8 cellular contexts compared by ENCODE assay signal in the genomic region with DNA sequence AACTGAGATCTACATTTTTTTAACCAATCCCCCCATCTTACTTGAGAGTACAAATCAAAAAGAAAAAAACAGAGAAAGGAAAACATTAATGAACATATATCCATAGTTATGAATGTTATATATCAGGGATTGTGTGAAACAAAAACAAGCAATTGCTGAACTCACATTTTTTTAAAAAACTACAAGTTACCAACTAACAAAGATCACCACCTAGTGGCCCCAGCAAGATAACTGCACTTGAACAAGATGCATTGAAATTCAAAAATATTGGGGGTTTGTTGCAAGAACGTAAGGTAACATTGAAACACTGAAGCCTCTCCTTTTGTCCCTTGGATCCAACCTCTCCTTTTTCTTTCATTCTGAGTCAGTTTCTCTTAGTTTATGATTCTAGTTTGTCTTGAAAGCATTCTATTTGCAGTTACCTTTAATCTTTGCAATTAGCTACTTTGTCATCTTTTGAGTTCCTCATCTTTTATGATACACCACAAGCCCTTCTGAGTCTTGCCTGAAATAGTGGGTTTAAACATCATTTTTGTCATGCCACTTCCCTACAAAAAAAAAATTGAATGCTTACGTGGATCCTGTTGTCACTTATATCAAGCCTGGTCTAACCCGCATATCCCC.
DNase-seq lines count a peak whose midpoint lies in the region; ATAC-seq and TF ChIP-seq lines count a peak whose summit lies in the region.

No MANE protein-coding gene starts in this region.

- DNase-seq in cardiac muscle cell (ENCODE audit: low read depth in 1 of 2, low spot score in 1 of 2) (peak in 1 of 2 donors; percentile 72), left ventricle myocardium superior (no peak), RWPE2 (ENCODE audit: low spot score) (no peak), fibroblast of the conjunctiva (ENCODE audit: low read depth) (peak; percentile 59), smooth muscle cell of the brain vasculature (ENCODE audit: low read depth, low spot score) (peak; percentile 7), NCI-H2029 (lab: John Stamatoyannopoulos, UW) (no peak)
- DNase-seq in activated CD4-positive, alpha-beta T cell treated with anti-CD3 and anti-CD28 coated beads, Interleukin-2, amount 50 U/mL, for 48 hours, result no peak

- TF ChIP-seq CTCF in cardiac muscle cell (IDR thresholded peaks at IDR 0.05; ENCODE audit: low read depth, low read length), result peak; percentile 74
- peak; percentile 83 for TF ChIP-seq CTCF in RWPE2 (IDR thresholded peaks at IDR 0.05; ENCODE audit: poor library complexity, severe bottlenecking)

- no peak for ATAC-seq in left ventricle myocardium superior
- ATAC-seq in HG03571 (IDR thresholded peaks at IDR 0.05; ENCODE audit: unreplicated experiment), result peak; percentile 57
- ATAC-seq in RWPE2 (ENCODE audit: low read depth), result no peak; the same call in 2 of the 3 replicates

- intact Hi-C loops in left ventricle myocardium superior (cut with micrococcal nuclease), result no loop called here

- H3K4me3 ChIP-seq in cardiac muscle cell (no peak overlapping the region), RWPE2 (ENCODE audit: severe bottlenecking) (no peak overlapping the region)

- H3K4me1 ChIP-seq in cardiac muscle cell (ENCODE audit: low read depth), result peaks cover 2% of the 10 kb centered on the region
- H3K4me1 ChIP-seq in RWPE2 (ENCODE audit: insufficient read depth, poor library complexity, severe bottlenecking), result no peaks in the 10 kb centered on the region

- H3K27ac ChIP-seq in cardiac muscle cell (no peak overlapping the region), RWPE2 (ENCODE audit: poor library complexity, severe bottlenecking) (no peak overlapping the region)

- H3K27me3 ChIP-seq in cardiac muscle cell (peaks cover 5% of the 10 kb centered on the region), RWPE2 (ENCODE audit: insufficient read depth, poor library complexity, severe bottlenecking) (peaks cover 7% of the 10 kb centered on the region)

- no peaks in the 10 kb centered on the region for H3K9me3 ChIP-seq in cardiac muscle cell (ENCODE audit: low read depth)
- H3K9me3 ChIP-seq in RWPE2 (ENCODE audit: severe bottlenecking), result peaks cover under 1% of the 10 kb centered on the region

- no peaks in the 10 kb centered on the region for H3K36me3 ChIP-seq in cardiac muscle cell
- H3K36me3 ChIP-seq in RWPE2 (ENCODE audit: low read depth), result no peaks in the 10 kb centered on the region

Comparison
In these comparisons a context has a peak if more than half of its experiments do, and no peak if none do; other contexts are left out.
1. DNase-seq: peak in fibroblast of the conjunctiva (single experiment) and smooth muscle cell of the brain vasculature (single experiment); none in left ventricle myocardium superior (single experiment), RWPE2 (single experiment), NCI-H2029 (single experiment) and activated CD4-positive, alpha-beta T cell treated with anti-CD3 and anti-CD28 coated beads, Interleukin-2, amount 50 U/mL, for 48 hours (0 of 2).